Comparison of ENCODE assay signal across 22 cellular contexts in genomic region chr16:35735403-35736251, GRCh38.
A peak's percentile ranks its signal among the peaks of the same experiment; 100 is the strongest.
DNase-seq lines count a peak whose midpoint lies in the region; ATAC-seq, FAIRE-seq and TF ChIP-seq lines count a peak whose summit lies in the region.
"Had no signal": no experiment of that assay in that cellular context is flagged by ENCODE, and none has a peak within 500 bp of the region (broad histone marks: within the 10 kb centered on the region; RNA-seq: fewer than 3 reads in every experiment).

No MANE protein-coding gene starts in this region.

- no peak for ATAC-seq in HCT116
- no peak for ATAC-seq in GM21381 (IDR thresholded peaks at IDR 0.05; ENCODE audit: unreplicated experiment)
- ATAC-seq in GM21447 (IDR thresholded peaks at IDR 0.05; ENCODE audit: unreplicated experiment) = no peak
- ATAC-seq: A549; CD8-positive, alpha-beta T cell; K562 had no signal

- H3K4me3 Mint-ChIP-seq in type B pancreatic cell = no peak overlapping the region
- H3K4me3 Mint-ChIP-seq: CD14-positive monocyte; CD8-positive, alpha-beta T cell had no signal

- H3K36me3 Mint-ChIP-seq in type B pancreatic cell = no peaks in the 10 kb centered on the region
- H3K36me3 Mint-ChIP-seq: CD14-positive monocyte; CD8-positive, alpha-beta T cell had no signal

- DNase-seq in GM12892 (ENCODE audit: insufficient read length) (peak; percentile 4), HCT116 (ENCODE audit: low read depth, low spot score) (no peak), esophagus muscularis mucosa (ENCODE audit: extremely low spot score) (peak; percentile 79), type B pancreatic cell (ENCODE audit: extremely low spot score, unreplicated experiment) (peak; percentile 68), NCI-H146 treated with DMSO at 0.1 percent for 48 hours (lab: John Stamatoyannopoulos, UW; ENCODE audit: unreplicated experiment) (no peak)
- no peak for DNase-seq in activated CD4-positive, alpha-beta T cell treated with anti-CD3 and anti-CD28 coated beads, Interleukin-2, amount 50 U/mL, for 4 hours
- DNase-seq: CD8-positive, alpha-beta T cell; COR-L47; DMS153; DMS79 treated with DMSO at 0.1 percent for 48 hours; EL; HCEC 1CT had no signal

- H3K27me3 ChIP-seq in HCT116 (ENCODE audit: insufficient read depth, low read length) (no peaks in the 10 kb centered on the region), esophagus muscularis mucosa (no peaks in the 10 kb centered on the region)

- peaks cover 0 to 5% of the 10 kb centered on the region in 2 experiments; a peak in 3 of 4 replicates for H3K4me1 ChIP-seq in HCT116 (ENCODE audit: control insufficient read depth in 1 of 2, insufficient read depth in 2 of 2, low read length in 2 of 2)
- no peaks in the 10 kb centered on the region for H3K4me1 ChIP-seq in esophagus muscularis mucosa
- H3K4me1 ChIP-seq: A549 had no signal

- no peaks in the 10 kb centered on the region for H3K9me3 ChIP-seq in HCT116 (ENCODE audit: control insufficient read depth in 1 of 2, insufficient read depth in 1 of 2, low read depth in 1 of 2, low read length in 2 of 2)
- peaks cover 0 to 13% (median 5%) of the 10 kb centered on the region in 4 donors for H3K9me3 ChIP-seq in esophagus muscularis mucosa
- H3K9me3 ChIP-seq: A549 had no signal

- H3K9me3 Mint-ChIP-seq in type B pancreatic cell = peaks cover 40% of the 10 kb centered on the region

- WGBS in esophagus muscularis mucosa = 87% methylated on average over 26 of the region's 27 CpGs

- H3K4me2 ChIP-seq in HCT116 (ENCODE audit: low read length) = peak overlapping the region; percentile 9; the same call in 1 of the 2 replicates
- H3K4me2 ChIP-seq: A549 had no signal

- TF ChIP-seq RAD21 in HCT116 (IDR thresholded peaks at IDR 0.05; ENCODE audit: low read depth) = no peak

- no peaks in the 10 kb centered on the region for H3K79me2 ChIP-seq in HCT116 (ENCODE audit: insufficient read depth, low read length)

- H3K27me3 Mint-ChIP-seq in type B pancreatic cell = no peaks in the 10 kb centered on the region

- no peaks in the 10 kb centered on the region for H3K9me2 ChIP-seq in HCT116 (ENCODE audit: insufficient read depth)

- H4K20me1 ChIP-seq in HCT116 (ENCODE audit: insufficient read depth) = no peaks in the 10 kb centered on the region

- intact Hi-C loops in HCT116 (cut with micrococcal nuclease) (no loop called here), esophagus muscularis mucosa (cut with DNase I) (no loop called here)

- TF ChIP-seq CTCF in HCT116 (IDR thresholded peaks at IDR 0.05 in 2 of 3, conservative IDR thresholded peaks at IDR 0.05 in 1 of 3; ENCODE audit: borderline replicate concordance in 1 of 3, insufficient read depth in 1 of 3, low read depth in 2 of 3, low read length in 2 of 3) (no peak), esophagus muscularis mucosa (IDR thresholded peaks at IDR 0.05) (no peak), type B pancreatic cell (conservative IDR thresholded peaks at IDR 0.05) (no peak)

- H3K4me3 ChIP-seq in HCT116 (replicated peaks in 1 of 2; ENCODE audit: low read depth in 1 of 2, low read length in 2 of 2) (no peak overlapping the region), esophagus muscularis mucosa (no peak overlapping the region)
- H3K4me3 ChIP-seq: A549, K562 had no signal

- H3K27ac Mint-ChIP-seq in type B pancreatic cell = no peak overlapping the region
- H3K27ac Mint-ChIP-seq: CD14-positive monocyte; CD8-positive, alpha-beta T cell had no signal

- H3K36me3 ChIP-seq in HCT116 (ENCODE audit: control insufficient read depth in 1 of 2, insufficient read depth in 2 of 2, low read length in 2 of 2) (no peaks in the 10 kb centered on the region), esophagus muscularis mucosa (no peaks in the 10 kb centered on the region)

- CTCF ChIA-PET in HCT116 (lab: Charles Lee) = no interaction called here

- TF ChIP-seq POLR2A in GM12892 (IDR thresholded peaks at IDR 0.05; ENCODE audit: low read depth, low read length) (no peak), HCT116 (IDR thresholded peaks at IDR 0.05; ENCODE audit: borderline replicate concordance, extremely low read depth, insufficient read depth, insufficient read length) (no peak), esophagus muscularis mucosa (IDR thresholded peaks at IDR 0.05; ENCODE audit: low read depth) (no peak)

- no peak overlapping the region for H3K27ac ChIP-seq in HCT116 (ENCODE audit: low read depth, low read length)
- H3K27ac ChIP-seq in esophagus muscularis mucosa (replicated peaks in 1 of 4) = no peak overlapping the region
- H3K27ac ChIP-seq: A549, HL-60 had no signal

- no peak for TF ChIP-seq EP300 in esophagus muscularis mucosa (IDR thresholded peaks at IDR 0.05)

- BruUV-seq in HCT116 (replicated peaks; lab: Mats Ljungman, UMichigan) = no TSS peak

- FAIRE-seq in GM12892 (lab: Jason Lieb, UNC) = no peak
- FAIRE-seq: A549, D721Med, G401.6, GM18507, H1, K562 had no signal

- H3K9ac ChIP-seq in HCT116 (ENCODE audit: low read length) = no peak overlapping the region

- no peaks in the 10 kb centered on the region for H3K4me1 Mint-ChIP-seq in type B pancreatic cell (ENCODE audit: unreplicated experiment)
- H3K4me1 Mint-ChIP-seq: CD14-positive monocyte had no signal

- no peak overlapping the region for H2AFZ ChIP-seq in HCT116 (ENCODE audit: low read depth, low read length, poor library complexity, severe bottlenecking)

- RAD21 ChIA-PET in HCT116 (lab: Charles Lee; ENCODE audit: low non-redundant PET in 1 of 2, low total read pairs in 2 of 2, uncharacterized antibody in 2 of 2, unreplicated experiment in 2 of 2) = no interaction called here

- POLR2A ChIA-PET in HCT116 (lab: Charles Lee) = no interaction called here

TF ChIP-seq in HCT116, 20 proteins besides CTCF, POLR2A, EP300 and RAD21 (continues in another document):
- TF ChIP-seq SIN3A (IDR thresholded peaks at IDR 0.05; ENCODE audit: low read depth) = no peak
- TF ChIP-seq ZFX (IDR thresholded peaks at IDR 0.05) = no peak
- TF ChIP-seq EGR1 (IDR thresholded peaks at IDR 0.05; ENCODE audit: low read depth) = no peak
- no peak for TF ChIP-seq CEBPB (IDR thresholded peaks at IDR 0.05; ENCODE audit: low read depth)
- no peak for TF ChIP-seq EZH2phosphoT487 (IDR thresholded peaks at IDR 0.05; ENCODE audit: borderline replicate concordance)
- no peak for TF ChIP-seq SP1 (IDR thresholded peaks at IDR 0.05; ENCODE audit: low read depth)
- TF ChIP-seq JUND (IDR thresholded peaks at IDR 0.05) = no peak
- TF ChIP-seq ELF1 (IDR thresholded peaks at IDR 0.05; ENCODE audit: borderline replicate concordance, low read depth) = no peak
- TF ChIP-seq ZNF274 (IDR thresholded peaks at IDR 0.05; ENCODE audit: low read depth, low read length) = no peak
- TF ChIP-seq EZH2 (IDR thresholded peaks at IDR 0.05) = no peak
- TF ChIP-seq REST (IDR thresholded peaks at IDR 0.05; ENCODE audit: low read depth) = no peak
- TF ChIP-seq YY1 (IDR thresholded peaks at IDR 0.05; ENCODE audit: extremely low read depth, insufficient replicate concordance, low read depth, low read length) = no peak
- TF ChIP-seq POLR2AphosphoS5 (IDR thresholded peaks at IDR 0.05; ENCODE audit: low read depth, low read length) = no peak
- TF ChIP-seq FOSL1 (IDR thresholded peaks at IDR 0.05; ENCODE audit: low read depth) = no peak
- no peak for TF ChIP-seq MAX (IDR thresholded peaks at IDR 0.05)
- no peak for TF ChIP-seq TCF7L2 (IDR thresholded peaks at IDR 0.05; ENCODE audit: borderline replicate concordance, extremely low read depth, insufficient read depth, insufficient read length)
- TF ChIP-seq ZBTB33 (IDR thresholded peaks at IDR 0.05; ENCODE audit: extremely low read depth, insufficient replicate concordance, low read length) = no peak
- TF ChIP-seq CBX3 (IDR thresholded peaks at IDR 0.05; ENCODE audit: low read depth) = no peak

Comparison
In these comparisons a context has a peak if more than half of its experiments do, and no peak if none do; other contexts are left out.
1. DNase-seq: peak in GM12892 (single experiment), esophagus muscularis mucosa (single experiment) and type B pancreatic cell (single experiment); none in HCT116 (single experiment), NCI-H146 treated with DMSO at 0.1 percent for 48 hours (single experiment) and activated CD4-positive, alpha-beta T cell treated with anti-CD3 and anti-CD28 coated beads, Interleukin-2, amount 50 U/mL, for 4 hours (0 of 2).